10 cellular contexts compared by ENCODE assay signal in genomic region chr15:60751985-60752952, GRCh38.
DNase-seq lines count a peak whose midpoint lies in the region; ATAC-seq and TF ChIP-seq lines count a peak whose summit lies in the region.
"Had no signal": no experiment of that assay in that cellular context is flagged by ENCODE, and none has a peak within 500 bp of the region (broad histone marks: within the 10 kb centered on the region; RNA-seq: fewer than 3 reads in every experiment).

No MANE protein-coding gene starts in this region.

- H3K36me3 ChIP-seq in breast epithelium: no peaks in the 10 kb centered on the region
- H3K36me3 ChIP-seq in subcutaneous abdominal adipose tissue (ENCODE audit: control insufficient read depth in 5 of 5, insufficient read depth in 5 of 5, low read length in 5 of 5): no peaks in the 10 kb centered on the region
- H3K36me3 ChIP-seq: SJSA1 had no signal

- no peaks in the 10 kb centered on the region for H3K4me1 ChIP-seq in breast epithelium
- H3K4me1 ChIP-seq in subcutaneous abdominal adipose tissue (ENCODE audit: control insufficient read depth in 5 of 5, insufficient read depth in 5 of 5, low read length in 5 of 5): peaks cover 0 to 14% (median 5%) of the 10 kb centered on the region in 5 donors

- TF ChIP-seq CTCF in breast epithelium (IDR thresholded peaks at IDR 0.05): no peak

- intact Hi-C loops in breast epithelium (cut with DNase I; ENCODE audit: low total_unique reads): no loop called here

- H3K9ac ChIP-seq in subcutaneous abdominal adipose tissue (ENCODE audit: low read length in 5 of 5): no peak overlapping the region

- peak; percentile 68 for DNase-seq in NCI-H1105 treated with DMSO at 0.1 percent for 48 hours (lab: John Stamatoyannopoulos, UW)
- peak in 1 of 2 donors; percentile 22 for DNase-seq in breast epithelium (ENCODE audit: low spot score in 2 of 2)
- DNase-seq in left kidney (ENCODE audit: low read depth, low spot score): peak; percentile 69
- no peak for DNase-seq in NCI-H2171 treated with DMSO at 0.1 percent for 48 hours (lab: John Stamatoyannopoulos, UW)
- DNase-seq in stimulated activated naive CD4-positive, alpha-beta T cell (lab: John Stamatoyannopoulos, UW): no peak
- DNase-seq in NCI-H2029 (lab: John Stamatoyannopoulos, UW): no peak
- DNase-seq: activated naive CD8-positive, alpha-beta T cell treated with anti-CD3 and anti-CD28 coated beads, Interleukin-2, amount 50 U/mL, for 24 hours had no signal

- no peak for ATAC-seq in GM18505 (IDR thresholded peaks at IDR 0.05; ENCODE audit: unreplicated experiment)
- ATAC-seq: activated naive CD8-positive, alpha-beta T cell treated with anti-CD3 and anti-CD28 coated beads, Interleukin-2, amount 50 U/mL, for 24 hours had no signal

- H3K27ac ChIP-seq in breast epithelium (peak overlapping the region; percentile 29 to 57), subcutaneous abdominal adipose tissue (ENCODE audit: low read depth, low read length) (peak overlapping the region; percentile 19)
- H3K27ac ChIP-seq: SJSA1 had no signal

- H3K27me3 ChIP-seq in breast epithelium: no peaks in the 10 kb centered on the region
- peaks cover 0 to 3% (median 0%) of the 10 kb centered on the region in 5 donors for H3K27me3 ChIP-seq in subcutaneous abdominal adipose tissue (ENCODE audit: control insufficient read depth in 5 of 5, insufficient read depth in 4 of 5, low read length in 5 of 5)
- H3K27me3 ChIP-seq: SJSA1 had no signal

- H3K4me3 ChIP-seq in breast epithelium (peak overlapping the region in 1 of 3 donors; percentile 1), subcutaneous abdominal adipose tissue (ENCODE audit: low read depth in 1 of 5, low read length in 5 of 5) (peak overlapping the region in 3 of 5 donors; percentile 24 to 52 (median 34))
- H3K4me3 ChIP-seq: SJSA1 had no signal

- TF ChIP-seq POLR2A in breast epithelium (IDR thresholded peaks at IDR 0.05) (no peak), GM18505 (IDR thresholded peaks at IDR 0.05; ENCODE audit: borderline replicate concordance, extremely low read depth, insufficient read depth, insufficient read length) (no peak)

- H3K9me3 ChIP-seq in breast epithelium: no peaks in the 10 kb centered on the region
- no peaks in the 10 kb centered on the region for H3K9me3 ChIP-seq in subcutaneous abdominal adipose tissue (ENCODE audit: control insufficient read depth in 5 of 5, low read length in 5 of 5)
- H3K9me3 ChIP-seq: SJSA1 had no signal

Comparison
In these comparisons a context has a peak if more than half of its experiments do, and no peak if none do; other contexts are left out.
1. DNase-seq: peak in NCI-H1105 treated with DMSO at 0.1 percent for 48 hours (single experiment) and left kidney (single experiment); none in NCI-H2171 treated with DMSO at 0.1 percent for 48 hours (single experiment), stimulated activated naive CD4-positive, alpha-beta T cell (0 of 6) and NCI-H2029 (single experiment).